In the genomic region with DNA sequence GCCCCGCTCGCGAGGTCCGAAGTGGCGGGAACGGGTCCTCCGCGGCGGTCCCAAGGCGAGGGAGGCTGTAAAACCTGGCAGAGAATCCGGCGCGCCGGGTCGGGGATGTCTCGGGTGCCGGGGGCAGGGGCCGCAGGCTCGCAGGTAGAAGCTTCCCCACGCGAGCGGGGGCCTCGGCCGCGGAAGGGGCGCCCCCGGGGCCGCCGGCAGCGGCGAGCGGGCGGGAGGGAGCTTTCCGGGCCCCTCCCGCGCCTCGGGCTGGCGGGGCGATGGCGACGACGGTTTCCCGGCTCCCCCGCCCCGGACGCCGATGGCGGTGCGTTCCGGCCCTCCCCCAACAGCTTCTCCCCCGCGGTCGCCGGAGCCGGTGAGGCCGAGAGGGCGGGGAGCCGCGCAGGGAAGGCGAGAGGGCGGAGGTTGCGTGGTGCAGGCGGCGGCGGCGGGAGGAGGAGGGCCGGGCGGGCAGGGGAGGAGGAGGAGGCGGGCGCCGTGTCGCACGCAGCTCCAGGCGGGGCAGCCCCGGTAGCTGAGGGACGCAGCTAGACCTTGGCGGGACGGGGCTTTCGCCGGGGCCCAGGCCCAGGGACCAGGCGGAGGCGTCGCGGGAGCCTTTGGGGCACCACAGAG, we compare ENCODE assay signal across 1 cellular context.
TF ChIP-seq lines count a peak whose summit lies in the region.

Gene CUL1 (plus strand): TSS at position 507 of the 627 bp plus-strand sequence. CDS start 31,220 bp downstream, outside the sequence.

TF ChIP-seq in HepG2, 621 proteins besides CTCF, POLR2A, EP300 and RAD21 (continued from another document and continues in another):
- TF ChIP-seq, protein P1, sequence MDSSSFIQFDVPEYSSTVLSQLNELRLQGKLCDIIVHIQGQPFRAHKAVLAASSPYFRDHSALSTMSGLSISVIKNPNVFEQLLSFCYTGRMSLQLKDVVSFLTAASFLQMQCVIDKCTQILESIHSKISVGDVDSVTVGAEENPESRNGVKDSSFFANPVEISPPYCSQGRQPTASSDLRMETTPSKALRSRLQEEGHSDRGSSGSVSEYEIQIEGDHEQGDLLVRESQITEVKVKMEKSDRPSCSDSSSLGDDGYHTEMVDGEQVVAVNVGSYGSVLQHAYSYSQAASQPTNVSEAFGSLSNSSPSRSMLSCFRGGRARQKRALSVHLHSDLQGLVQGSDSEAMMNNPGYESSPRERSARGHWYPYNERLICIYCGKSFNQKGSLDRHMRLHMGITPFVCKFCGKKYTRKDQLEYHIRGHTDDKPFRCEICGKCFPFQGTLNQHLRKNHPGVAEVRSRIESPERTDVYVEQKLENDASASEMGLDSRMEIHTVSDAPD (CRISPR knock-in tag; IDR thresholded peaks at IDR 0.05), result no peak
- no peak for TF ChIP-seq ZNF136 (CRISPR knock-in tag; IDR thresholded peaks at IDR 0.05; ENCODE audit: low read depth)
- TF ChIP-seq, protein P2, sequence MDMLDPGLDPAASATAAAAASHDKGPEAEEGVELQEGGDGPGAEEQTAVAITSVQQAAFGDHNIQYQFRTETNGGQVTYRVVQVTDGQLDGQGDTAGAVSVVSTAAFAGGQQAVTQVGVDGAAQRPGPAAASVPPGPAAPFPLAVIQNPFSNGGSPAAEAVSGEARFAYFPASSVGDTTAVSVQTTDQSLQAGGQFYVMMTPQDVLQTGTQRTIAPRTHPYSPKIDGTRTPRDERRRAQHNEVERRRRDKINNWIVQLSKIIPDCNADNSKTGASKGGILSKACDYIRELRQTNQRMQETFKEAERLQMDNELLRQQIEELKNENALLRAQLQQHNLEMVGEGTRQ (IDR thresholded peaks at IDR 0.05; ENCODE audit: low read depth, low read length), result no peak
- TF ChIP-seq, protein P2 (CRISPR knock-in tag; IDR thresholded peaks at IDR 0.05; ENCODE audit: borderline replicate concordance), result no peak
- no peak for TF ChIP-seq MXD3 (CRISPR knock-in tag; IDR thresholded peaks at IDR 0.05)
- no peak for TF ChIP-seq SRSF1 (optimal IDR thresholded peaks at IDR 0.05; ENCODE audit: low read depth, low read length)
- TF ChIP-seq, protein P3, sequence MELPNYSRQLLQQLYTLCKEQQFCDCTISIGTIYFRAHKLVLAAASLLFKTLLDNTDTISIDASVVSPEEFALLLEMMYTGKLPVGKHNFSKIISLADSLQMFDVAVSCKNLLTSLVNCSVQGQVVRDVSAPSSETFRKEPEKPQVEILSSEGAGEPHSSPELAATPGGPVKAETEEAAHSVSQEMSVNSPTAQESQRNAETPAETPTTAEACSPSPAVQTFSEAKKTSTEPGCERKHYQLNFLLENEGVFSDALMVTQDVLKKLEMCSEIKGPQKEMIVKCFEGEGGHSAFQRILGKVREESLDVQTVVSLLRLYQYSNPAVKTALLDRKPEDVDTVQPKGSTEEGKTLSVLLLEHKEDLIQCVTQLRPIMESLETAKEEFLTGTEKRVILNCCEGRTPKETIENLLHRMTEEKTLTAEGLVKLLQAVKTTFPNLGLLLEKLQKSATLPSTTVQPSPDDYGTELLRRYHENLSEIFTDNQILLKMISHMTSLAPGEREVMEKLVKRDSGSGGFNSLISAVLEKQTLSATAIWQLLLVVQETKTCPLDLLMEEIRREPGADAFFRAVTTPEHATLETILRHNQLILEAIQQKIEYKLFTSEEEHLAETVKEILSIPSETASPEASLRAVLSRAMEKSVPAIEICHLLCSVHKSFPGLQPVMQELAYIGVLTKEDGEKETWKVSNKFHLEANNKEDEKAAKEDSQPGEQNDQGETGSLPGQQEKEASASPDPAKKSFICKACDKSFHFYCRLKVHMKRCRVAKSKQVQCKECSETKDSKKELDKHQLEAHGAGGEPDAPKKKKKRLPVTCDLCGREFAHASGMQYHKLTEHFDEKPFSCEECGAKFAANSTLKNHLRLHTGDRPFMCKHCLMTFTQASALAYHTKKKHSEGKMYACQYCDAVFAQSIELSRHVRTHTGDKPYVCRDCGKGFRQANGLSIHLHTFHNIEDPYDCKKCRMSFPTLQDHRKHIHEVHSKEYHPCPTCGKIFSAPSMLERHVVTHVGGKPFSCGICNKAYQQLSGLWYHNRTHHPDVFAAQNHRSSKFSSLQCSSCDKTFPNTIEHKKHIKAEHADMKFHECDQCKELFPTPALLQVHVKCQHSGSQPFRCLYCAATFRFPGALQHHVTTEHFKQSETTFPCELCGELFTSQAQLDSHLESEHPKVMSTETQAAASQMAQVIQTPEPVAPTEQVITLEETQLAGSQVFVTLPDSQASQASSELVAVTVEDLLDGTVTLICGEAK (IDR thresholded peaks at IDR 0.05), result no peak
- TF ChIP-seq, protein P3 (CRISPR knock-in tag; IDR thresholded peaks at IDR 0.05), result no peak
- TF ChIP-seq PLRG1 (conservative IDR thresholded peaks at IDR 0.05), result no peak
- TF ChIP-seq, protein P4, sequence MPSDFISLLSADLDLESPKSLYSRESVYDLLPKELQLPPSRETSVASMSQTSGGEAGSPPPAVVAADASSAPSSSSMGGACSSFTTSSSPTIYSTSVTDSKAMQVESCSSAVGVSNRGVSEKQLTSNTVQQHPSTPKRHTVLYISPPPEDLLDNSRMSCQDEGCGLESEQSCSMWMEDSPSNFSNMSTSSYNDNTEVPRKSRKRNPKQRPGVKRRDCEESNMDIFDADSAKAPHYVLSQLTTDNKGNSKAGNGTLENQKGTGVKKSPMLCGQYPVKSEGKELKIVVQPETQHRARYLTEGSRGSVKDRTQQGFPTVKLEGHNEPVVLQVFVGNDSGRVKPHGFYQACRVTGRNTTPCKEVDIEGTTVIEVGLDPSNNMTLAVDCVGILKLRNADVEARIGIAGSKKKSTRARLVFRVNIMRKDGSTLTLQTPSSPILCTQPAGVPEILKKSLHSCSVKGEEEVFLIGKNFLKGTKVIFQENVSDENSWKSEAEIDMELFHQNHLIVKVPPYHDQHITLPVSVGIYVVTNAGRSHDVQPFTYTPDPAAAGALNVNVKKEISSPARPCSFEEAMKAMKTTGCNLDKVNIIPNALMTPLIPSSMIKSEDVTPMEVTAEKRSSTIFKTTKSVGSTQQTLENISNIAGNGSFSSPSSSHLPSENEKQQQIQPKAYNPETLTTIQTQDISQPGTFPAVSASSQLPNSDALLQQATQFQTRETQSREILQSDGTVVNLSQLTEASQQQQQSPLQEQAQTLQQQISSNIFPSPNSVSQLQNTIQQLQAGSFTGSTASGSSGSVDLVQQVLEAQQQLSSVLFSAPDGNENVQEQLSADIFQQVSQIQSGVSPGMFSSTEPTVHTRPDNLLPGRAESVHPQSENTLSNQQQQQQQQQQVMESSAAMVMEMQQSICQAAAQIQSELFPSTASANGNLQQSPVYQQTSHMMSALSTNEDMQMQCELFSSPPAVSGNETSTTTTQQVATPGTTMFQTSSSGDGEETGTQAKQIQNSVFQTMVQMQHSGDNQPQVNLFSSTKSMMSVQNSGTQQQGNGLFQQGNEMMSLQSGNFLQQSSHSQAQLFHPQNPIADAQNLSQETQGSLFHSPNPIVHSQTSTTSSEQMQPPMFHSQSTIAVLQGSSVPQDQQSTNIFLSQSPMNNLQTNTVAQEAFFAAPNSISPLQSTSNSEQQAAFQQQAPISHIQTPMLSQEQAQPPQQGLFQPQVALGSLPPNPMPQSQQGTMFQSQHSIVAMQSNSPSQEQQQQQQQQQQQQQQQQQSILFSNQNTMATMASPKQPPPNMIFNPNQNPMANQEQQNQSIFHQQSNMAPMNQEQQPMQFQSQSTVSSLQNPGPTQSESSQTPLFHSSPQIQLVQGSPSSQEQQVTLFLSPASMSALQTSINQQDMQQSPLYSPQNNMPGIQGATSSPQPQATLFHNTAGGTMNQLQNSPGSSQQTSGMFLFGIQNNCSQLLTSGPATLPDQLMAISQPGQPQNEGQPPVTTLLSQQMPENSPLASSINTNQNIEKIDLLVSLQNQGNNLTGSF (CRISPR knock-in tag; IDR thresholded peaks at IDR 0.05), result no peak
- no peak for TF ChIP-seq PHF21A (CRISPR knock-in tag; IDR thresholded peaks at IDR 0.05)
- peak; percentile 43; the same call in 1 of the 2 replicates for TF ChIP-seq MXD4 (CRISPR knock-in tag; IDR thresholded peaks at IDR 0.05)
- peak; percentile 73 for TF ChIP-seq TFDP2 (CRISPR knock-in tag; IDR thresholded peaks at IDR 0.05)
- no peak for TF ChIP-seq ZNF7 (CRISPR knock-in tag; IDR thresholded peaks at IDR 0.05)
- peak; percentile 71 for TF ChIP-seq RBFOX2 (IDR thresholded peaks at IDR 0.05; ENCODE audit: low read depth, low read length)
- TF ChIP-seq, protein P5, sequence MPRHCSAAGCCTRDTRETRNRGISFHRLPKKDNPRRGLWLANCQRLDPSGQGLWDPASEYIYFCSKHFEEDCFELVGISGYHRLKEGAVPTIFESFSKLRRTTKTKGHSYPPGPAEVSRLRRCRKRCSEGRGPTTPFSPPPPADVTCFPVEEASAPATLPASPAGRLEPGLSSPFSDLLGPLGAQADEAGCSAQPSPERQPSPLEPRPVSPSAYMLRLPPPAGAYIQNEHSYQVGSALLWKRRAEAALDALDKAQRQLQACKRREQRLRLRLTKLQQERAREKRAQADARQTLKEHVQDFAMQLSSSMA (CRISPR knock-in tag; IDR thresholded peaks at IDR 0.05), result no peak
- TF ChIP-seq, protein P6, sequence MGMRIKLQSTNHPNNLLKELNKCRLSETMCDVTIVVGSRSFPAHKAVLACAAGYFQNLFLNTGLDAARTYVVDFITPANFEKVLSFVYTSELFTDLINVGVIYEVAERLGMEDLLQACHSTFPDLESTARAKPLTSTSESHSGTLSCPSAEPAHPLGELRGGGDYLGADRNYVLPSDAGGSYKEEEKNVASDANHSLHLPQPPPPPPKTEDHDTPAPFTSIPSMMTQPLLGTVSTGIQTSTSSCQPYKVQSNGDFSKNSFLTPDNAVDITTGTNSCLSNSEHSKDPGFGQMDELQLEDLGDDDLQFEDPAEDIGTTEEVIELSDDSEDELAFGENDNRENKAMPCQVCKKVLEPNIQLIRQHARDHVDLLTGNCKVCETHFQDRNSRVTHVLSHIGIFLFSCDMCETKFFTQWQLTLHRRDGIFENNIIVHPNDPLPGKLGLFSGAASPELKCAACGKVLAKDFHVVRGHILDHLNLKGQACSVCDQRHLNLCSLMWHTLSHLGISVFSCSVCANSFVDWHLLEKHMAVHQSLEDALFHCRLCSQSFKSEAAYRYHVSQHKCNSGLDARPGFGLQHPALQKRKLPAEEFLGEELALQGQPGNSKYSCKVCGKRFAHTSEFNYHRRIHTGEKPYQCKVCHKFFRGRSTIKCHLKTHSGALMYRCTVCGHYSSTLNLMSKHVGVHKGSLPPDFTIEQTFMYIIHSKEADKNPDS (CRISPR knock-in tag; IDR thresholded peaks at IDR 0.05), result no peak; the same call in 1 of the 2 replicates
- peak; percentile 72; the same call in 1 of the 2 replicates for TF ChIP-seq CHCHD3 (CRISPR knock-in tag; IDR thresholded peaks at IDR 0.05)
- TF ChIP-seq, protein P7, sequence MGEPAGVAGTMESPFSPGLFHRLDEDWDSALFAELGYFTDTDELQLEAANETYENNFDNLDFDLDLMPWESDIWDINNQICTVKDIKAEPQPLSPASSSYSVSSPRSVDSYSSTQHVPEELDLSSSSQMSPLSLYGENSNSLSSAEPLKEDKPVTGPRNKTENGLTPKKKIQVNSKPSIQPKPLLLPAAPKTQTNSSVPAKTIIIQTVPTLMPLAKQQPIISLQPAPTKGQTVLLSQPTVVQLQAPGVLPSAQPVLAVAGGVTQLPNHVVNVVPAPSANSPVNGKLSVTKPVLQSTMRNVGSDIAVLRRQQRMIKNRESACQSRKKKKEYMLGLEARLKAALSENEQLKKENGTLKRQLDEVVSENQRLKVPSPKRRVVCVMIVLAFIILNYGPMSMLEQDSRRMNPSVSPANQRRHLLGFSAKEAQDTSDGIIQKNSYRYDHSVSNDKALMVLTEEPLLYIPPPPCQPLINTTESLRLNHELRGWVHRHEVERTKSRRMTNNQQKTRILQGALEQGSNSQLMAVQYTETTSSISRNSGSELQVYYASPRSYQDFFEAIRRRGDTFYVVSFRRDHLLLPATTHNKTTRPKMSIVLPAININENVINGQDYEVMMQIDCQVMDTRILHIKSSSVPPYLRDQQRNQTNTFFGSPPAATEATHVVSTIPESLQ (CRISPR knock-in tag; conservative IDR thresholded peaks at IDR 0.05), result no peak
